ENCODE assay signal across 27 cellular contexts in genomic region chr9:4495537-4495936, GRCh38. TPM values are rescaled to one million over a fixed set of nuclear protein-coding genes. Genes with fewer than 3 reads are reported as not detected.
"Had no signal": no experiment of that assay in that cellular context is flagged by ENCODE, and none has a peak within 500 bp of the region (broad histone marks: within the 10 kb centered on the region; RNA-seq: fewer than 3 reads in every experiment).

No MANE protein-coding gene starts in this region.

- H3K36me3 Mint-ChIP-seq: natural killer cell treated with Interleukin-12 subunit alpha and Interleukin-12 subunit beta and Interleukin-15 and Interleukin-18, amount 100 ng/mL, for 72 hours had no signal

- H3K27ac ChIP-seq: foreskin keratinocyte, spleen, stomach, suprapubic skin, transverse colon, uterus had no signal

- H3K4me1 ChIP-seq: foreskin keratinocyte, uterus had no signal

- H3K27ac Mint-ChIP-seq: activated B cell treated with CpG ODN at 0.5 μM for 24 hours; activated CD4-positive, alpha-beta T cell treated with anti-CD3 and anti-CD28 coated beads for 36 hours; activated naive CD4-positive, alpha-beta T cell treated with anti-CD3 and anti-CD28 coated beads, Interleukin-2, amount 50 U/mL, for 72 hours; activated T-cell treated with anti-CD3 and anti-CD28 coated beads, Interleukin-2, amount 50 U/mL, for 24 hours; activated T-helper 17 cell treated with anti-CD3 and anti-CD28 coated beads, Interleukin-2, amount 50 U/mL, for 72 hours; natural killer cell treated with Interleukin-12 subunit alpha and Interleukin-12 subunit beta and Interleukin-15 and Interleukin-18, amount 100 ng/mL, for 72 hours; progenitor cell of endocrine pancreas had no signal

- H3K4me1 Mint-ChIP-seq: activated T-helper 17 cell treated with anti-CD3 and anti-CD28 coated beads, Interleukin-2, amount 50 U/mL, for 72 hours had no signal

- H3K9me3 ChIP-seq: spleen, stomach, suprapubic skin, transverse colon, uterus had no signal

- H3K36me3 ChIP-seq: spleen, stomach, suprapubic skin, transverse colon, uterus had no signal

- H3K4me3 Mint-ChIP-seq: activated B cell treated with CpG ODN at 0.5 μM for 24 hours; activated CD4-positive, alpha-beta T cell treated with anti-CD3 and anti-CD28 coated beads for 36 hours; activated T-cell treated with anti-CD3 and anti-CD28 coated beads, Interleukin-2, amount 50 U/mL, for 24 hours; activated T-helper 17 cell treated with anti-CD3 and anti-CD28 coated beads, Interleukin-2, amount 50 U/mL, for 72 hours; brain; natural killer cell treated with Interleukin-12 subunit alpha and Interleukin-12 subunit beta and Interleukin-15 and Interleukin-18, amount 100 ng/mL, for 72 hours had no signal

- H3K27me3 ChIP-seq: suprapubic skin, uterus had no signal

- H3K4me3 ChIP-seq: spleen, stomach, suprapubic skin, transverse colon, uterus had no signal

- H3K9me3 Mint-ChIP-seq: activated B cell treated with CpG ODN at 0.5 μM for 24 hours; activated naive CD4-positive, alpha-beta T cell treated with anti-CD3 and anti-CD28 coated beads, Interleukin-2, amount 50 U/mL, for 72 hours; activated T-cell treated with anti-CD3 and anti-CD28 coated beads, Interleukin-2, amount 50 U/mL, for 24 hours; activated T-helper 17 cell treated with anti-CD3 and anti-CD28 coated beads, Interleukin-2, amount 50 U/mL, for 72 hours; brain; natural killer cell treated with Interleukin-12 subunit alpha and Interleukin-12 subunit beta and Interleukin-15 and Interleukin-18, amount 100 ng/mL, for 72 hours had no signal

- ATAC-seq: activated CD4-positive, alpha-beta T cell treated with anti-CD3 and anti-CD28 coated beads for 36 hours; activated naive CD4-positive, alpha-beta T cell treated with anti-CD3 and anti-CD28 coated beads, Interleukin-2, amount 50 U/mL, for 72 hours; activated T-helper 17 cell treated with anti-CD3 and anti-CD28 coated beads, Interleukin-2, amount 50 U/mL, for 72 hours; foreskin keratinocyte; left ventricle myocardium superior had no signal

- DNase-seq: activated B cell treated with CpG ODN at 0.5 μM for 24 hours; activated CD4-positive, alpha-beta T cell treated with anti-CD3 and anti-CD28 coated beads for 36 hours; activated CD4-positive, alpha-beta T cell treated with anti-CD3 and anti-CD28 coated beads, Interleukin-2, amount 50 U/mL, for 4 hours; activated CD8-positive, alpha-beta memory T cell treated with anti-CD3 and anti-CD28 coated beads for 24 hours; activated CD8-positive, alpha-beta memory T cell treated with anti-CD3 and anti-CD28 coated beads, Interleukin-2, amount 50 U/mL, for 4 hours; activated T-cell treated with anti-CD3 and anti-CD28 coated beads, Interleukin-2, amount 50 U/mL, for 24 hours; aorta; effector CD8-positive, alpha-beta T cell; foreskin keratinocyte; glutamatergic neuron; hippocampal formation; left ventricle myocardium superior; mammary epithelial cell; midbrain; retina; spleen; stimulated activated CD4-positive, alpha-beta T cell treated with anti-CD3 and anti-CD28 coated beads, Interleukin-4, amount 100 ng/mL, for 24 hours; stomach; T1000; transverse colon; uterus had no signal

RNA-seq across cellular contexts. Expression of gene SLC1A1, which starts 5.3 kb away (rescaled TPM):
- total RNA-seq: foreskin keratinocyte had no signal
